8 cellular contexts compared by ENCODE assay signal in the genomic region with DNA sequence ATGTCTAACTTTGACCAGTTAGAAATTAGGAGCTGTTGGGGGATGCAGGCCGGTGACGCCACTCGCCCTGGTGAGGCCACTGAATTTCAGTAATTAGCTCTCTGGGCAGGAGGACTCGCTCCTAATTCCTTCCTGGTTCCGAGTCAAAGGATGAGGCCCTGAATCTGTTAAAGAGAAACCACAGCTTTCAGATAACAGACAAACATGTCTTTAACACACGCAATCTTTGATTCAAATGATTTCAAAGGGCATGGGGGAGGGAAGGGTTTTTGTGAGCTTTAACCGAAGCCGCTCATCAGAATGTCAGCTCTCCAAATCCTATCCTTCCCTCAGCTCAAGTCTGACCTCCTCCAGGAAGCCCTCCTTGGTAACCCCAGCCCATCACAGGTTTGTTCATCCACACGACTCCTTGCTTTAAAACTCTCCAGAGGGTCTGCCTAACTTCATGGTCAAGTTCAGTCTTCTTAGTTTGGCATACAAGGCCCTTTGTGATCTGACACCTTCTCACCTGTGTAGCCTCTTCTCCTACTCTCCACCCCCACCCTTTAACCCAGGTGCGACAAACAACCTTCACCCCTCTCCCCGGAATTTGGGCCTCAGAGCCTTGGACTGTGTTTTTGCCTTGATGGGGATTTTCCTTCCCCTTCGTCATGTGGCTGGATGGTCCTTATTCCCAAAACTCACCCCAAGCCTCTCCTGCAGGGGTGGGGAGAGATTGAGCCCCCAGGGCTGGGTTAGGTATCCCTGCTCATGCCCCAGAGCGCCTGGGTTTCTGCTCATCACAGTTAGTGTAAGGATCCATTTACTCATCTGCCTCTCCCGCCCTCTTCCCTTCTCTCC. TPM values are rescaled to one million over a fixed set of nuclear protein-coding genes. Genes with fewer than 3 reads are reported as not detected.
DNase-seq lines count a peak whose midpoint lies in the region; ATAC-seq and TF ChIP-seq lines count a peak whose summit lies in the region.

No MANE protein-coding gene starts in this region.

- H3K27ac ChIP-seq in ascending aorta = peak overlapping the region; percentile 90
- H3K27ac ChIP-seq in skin epidermis = peak overlapping the region in 18 of 21 experiments; percentile 9 to 92 (median 62)

- no peaks in the 10 kb centered on the region for H3K9me3 ChIP-seq in ascending aorta

- H3K4me3 ChIP-seq in ascending aorta = no peak overlapping the region
- no peak overlapping the region for H3K4me3 ChIP-seq in skin epidermis

- H3K27me3 ChIP-seq in ascending aorta = no peaks in the 10 kb centered on the region

- intact Hi-C loops in ascending aorta (cut with DNase I) = no loop called here

- DNase-seq in DMS53 (lab: John Stamatoyannopoulos, UW) (peak; percentile 41), DMS53 treated with DMSO at 0.1 percent for 48 hours (lab: John Stamatoyannopoulos, UW; ENCODE audit: unreplicated experiment) (no peak), NCI-H774 (lab: John Stamatoyannopoulos, UW) (peak; percentile 17), ascending aorta (ENCODE audit: low spot score in 2 of 2) (no peak), NCI-H1930 (lab: John Stamatoyannopoulos, UW) (no peak), NCI-H1105 treated with DMSO at 0.1 percent for 48 hours (lab: John Stamatoyannopoulos, UW) (no peak)

- no peaks in the 10 kb centered on the region for H3K36me3 ChIP-seq in ascending aorta

- peaks cover 0 to 30% of the 10 kb centered on the region in 2 donors for H3K4me1 ChIP-seq in ascending aorta

- no peak for TF ChIP-seq CTCF in ascending aorta (IDR thresholded peaks at IDR 0.05)

- ATAC-seq in HG03457 (IDR thresholded peaks at IDR 0.05; ENCODE audit: unreplicated experiment) = no peak

RNA-seq across cellular contexts. Expression of gene PHF19, which starts 13.6 kb away (rescaled TPM):
- total RNA-seq in ascending aorta = 33.0 TPM

RNA-seq across cellular contexts. Expression of gene TRAF1, which starts 36.0 kb away (rescaled TPM):
- 16.7 TPM for total RNA-seq in ascending aorta

RNA-seq across cellular contexts. Expression of gene PSMD5, which starts 47.9 kb away (rescaled TPM):
- 18.2 TPM for total RNA-seq in ascending aorta

Comparison
In these comparisons a context has a peak if more than half of its experiments do, and no peak if none do; other contexts are left out.
1. DNase-seq: peak in DMS53 (single experiment) and NCI-H774 (single experiment); none in DMS53 treated with DMSO at 0.1 percent for 48 hours (single experiment), ascending aorta (0 of 2), NCI-H1930 (0 of 2) and NCI-H1105 treated with DMSO at 0.1 percent for 48 hours (single experiment).